ENCODE assay signal across 34 cellular contexts in the genomic region with DNA sequence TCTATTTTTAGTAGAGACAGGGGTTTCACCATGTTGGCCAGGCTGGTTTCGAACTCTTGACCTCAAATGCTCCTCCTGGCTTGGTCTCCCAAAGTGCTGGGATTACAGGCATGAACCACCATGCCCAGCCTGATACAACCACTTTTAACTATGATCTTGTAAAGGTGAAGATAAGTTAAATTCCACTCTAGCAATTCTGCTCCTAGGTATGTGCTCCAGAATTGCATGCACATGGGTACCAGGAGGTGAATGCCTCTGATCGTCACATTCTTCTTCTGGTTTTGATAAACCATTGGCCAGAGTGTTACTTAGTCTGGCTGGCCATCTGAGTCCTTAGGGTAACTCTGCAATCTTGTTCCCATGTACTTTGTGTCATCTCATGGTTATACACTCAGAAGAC.
"Had no signal": no experiment of that assay in that cellular context is flagged by ENCODE, and none has a peak within 500 bp of the region (broad histone marks: within the 10 kb centered on the region; RNA-seq: fewer than 3 reads in every experiment).

No MANE protein-coding gene starts in this region.

- H3K4me3 ChIP-seq: MG63 had no signal

- H3K27me3 ChIP-seq: MG63 had no signal

- H3K36me3 ChIP-seq: MG63 had no signal

- DNase-seq: Karpas-422, Kasumi-1, MG63, MM.1S, MV-4-11, NCI-H1048, NCI-H1092, NCI-H1092 treated with DMSO at 0.1 percent for 48 hours, NCI-H1105, NCI-H1105 treated with DMSO at 0.1 percent for 48 hours, NCI-H1417, NCI-H1417 treated with DMSO at 0.1 percent for 48 hours, NCI-H1436, NCI-H1436 treated with DMSO at 0.1 percent for 48 hours, NCI-H146, NCI-H1694, NCI-H1694 treated with DMSO at 0.1 percent for 48 hours, NCI-H187, NCI-H187 treated with DMSO at 0.1 percent for 48 hours, NCI-H1930, NCI-H2029 treated with DMSO at 0.1 percent for 48 hours, NCI-H2081, NCI-H2081 treated with DMSO at 0.1 percent for 48 hours, NCI-H2107, NCI-H2171, NCI-H2171 treated with DMSO at 0.1 percent for 48 hours, NCI-H2227 treated with DMSO at 0.1 percent for 48 hours, NCI-H226, NCI-H345, NCI-H446, NCI-H446 treated with DMSO at 0.1 percent for 48 hours, NCI-H510A, NCI-H510A treated with DMSO at 0.1 percent for 48 hours, NCI-H524 had no signal

- H3K9me3 ChIP-seq: MG63 had no signal
